Comparison of ENCODE assay signal across 11 cellular contexts in the genomic region with DNA sequence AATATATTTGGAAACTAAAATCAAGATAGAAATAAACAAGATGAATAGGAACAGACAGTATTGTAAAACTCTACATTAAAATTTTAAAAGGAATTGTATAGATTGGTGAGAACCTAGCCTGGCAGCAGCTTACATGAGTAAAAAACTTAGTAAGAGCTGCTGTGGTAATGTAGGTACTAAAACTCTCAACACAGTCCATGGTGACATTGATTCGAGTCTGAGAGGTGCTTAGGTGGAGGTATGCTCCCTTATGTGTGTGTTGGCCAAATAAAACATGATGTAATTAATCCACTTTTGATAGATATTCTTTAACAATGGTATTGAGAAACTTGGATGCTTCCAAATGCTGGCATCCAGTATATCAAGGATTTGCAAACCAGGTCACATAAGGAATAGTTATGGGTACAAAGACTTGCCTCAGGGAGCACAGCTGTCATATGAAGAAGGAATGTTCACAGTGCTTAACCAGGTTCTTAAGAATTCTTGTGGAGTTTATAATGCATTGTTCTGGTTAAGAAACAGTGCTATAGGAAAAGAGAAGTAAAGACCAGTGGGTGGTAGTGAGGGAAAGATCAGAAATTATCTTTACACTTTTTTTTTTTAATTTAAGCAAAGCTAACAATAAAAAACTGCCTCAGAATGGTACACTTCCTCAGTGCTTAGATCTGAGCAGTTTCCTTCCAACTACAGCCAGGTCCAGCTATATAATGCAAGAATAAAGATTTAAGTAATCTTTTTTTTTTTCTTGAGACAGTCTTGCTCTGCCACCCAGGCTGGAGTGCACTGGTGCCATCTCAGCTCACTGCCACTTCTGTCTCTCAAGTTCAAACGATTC. TPM values are rescaled to one million over a fixed set of nuclear protein-coding genes. Genes with fewer than 3 reads are reported as not detected.
A peak's percentile ranks its signal among the peaks of the same experiment; 100 is the strongest.
DNase-seq lines count a peak whose midpoint lies in the region; ATAC-seq and TF ChIP-seq lines count a peak whose summit lies in the region.
"Had no signal": no experiment of that assay in that cellular context is flagged by ENCODE, and none has a peak within 500 bp of the region (broad histone marks: within the 10 kb centered on the region; RNA-seq: fewer than 3 reads in every experiment).

No MANE protein-coding gene starts in this region.

- H3K4me1 Mint-ChIP-seq in activated CD8-positive, alpha-beta T cell treated with anti-CD3 and anti-CD28 coated beads for 36 hours (ENCODE audit: low read depth), result peaks cover 64% of the 10 kb centered on the region
- H3K4me1 Mint-ChIP-seq in activated CD8-positive, alpha-beta T cell treated with anti-CD3 and anti-CD28 coated beads, Interleukin-2, amount 10 ng/mL, durations not matched to agents 7 days and 5 days (ENCODE audit: low read depth), result peaks cover 26% of the 10 kb centered on the region
- H3K4me1 Mint-ChIP-seq in effector memory CD8-positive, alpha-beta T cell (ENCODE audit: low read depth in 2 of 2), result peaks cover 23 to 55% of the 10 kb centered on the region in 2 donors
- peaks cover 58% of the 10 kb centered on the region for H3K4me1 Mint-ChIP-seq in stimulated activated memory B cell treated with anti-CD40 and anti-IgM and Interleukin-4, amounts not matched to agents 10 μg/mL and 1 μg/mL and 100 μg/mL, for 72 hours
- H3K4me1 Mint-ChIP-seq: neural progenitor cell had no signal

- H3K79me1 ChIP-seq in mesendoderm (ENCODE audit: low read length), result peaks cover 1% of the 10 kb centered on the region

- WGBS in mesendoderm (ENCODE audit: extremely low coverage, insufficient coverage, low lambda C conversion rate), result no CpG with 5 or more reads among the region's 2 CpGs

- H4K5ac ChIP-seq in mesendoderm (ENCODE audit: low read length), result no peak overlapping the region

- H3K4me3 ChIP-seq in mesendoderm (ENCODE audit: low read length), result no peak overlapping the region
- H3K4me3 ChIP-seq: neural progenitor cell had no signal

- H3K27ac Mint-ChIP-seq in activated CD8-positive, alpha-beta T cell treated with anti-CD3 and anti-CD28 coated beads for 36 hours, result peak overlapping the region; percentile 55
- H3K27ac Mint-ChIP-seq in activated CD8-positive, alpha-beta T cell treated with anti-CD3 and anti-CD28 coated beads, Interleukin-2, amount 10 ng/mL, durations not matched to agents 7 days and 5 days, result no peak overlapping the region
- peak overlapping the region; percentile 13 to 22 for H3K27ac Mint-ChIP-seq in effector memory CD8-positive, alpha-beta T cell
- H3K27ac Mint-ChIP-seq in stimulated activated memory B cell treated with anti-CD40 and anti-IgM and Interleukin-4, amounts not matched to agents 10 μg/mL and 1 μg/mL and 100 μg/mL, for 72 hours, result peak overlapping the region; percentile 81
- H3K27ac Mint-ChIP-seq: neural progenitor cell had no signal

- ATAC-seq in activated CD8-positive, alpha-beta T cell treated with anti-CD3 and anti-CD28 coated beads for 36 hours, result no peak
- ATAC-seq in activated CD8-positive, alpha-beta T cell treated with anti-CD3 and anti-CD28 coated beads, Interleukin-2, amount 10 ng/mL, durations not matched to agents 7 days and 5 days, result no peak
- peak; percentile 29 for ATAC-seq in HG03135 (IDR thresholded peaks at IDR 0.05; ENCODE audit: unreplicated experiment)
- peak; percentile 42 for ATAC-seq in effector memory CD8-positive, alpha-beta T cell (replicated peaks)
- ATAC-seq in stimulated activated memory B cell treated with anti-CD40 and anti-IgM and Interleukin-4, amounts not matched to agents 10 μg/mL and 1 μg/mL and 100 μg/mL, for 72 hours, result peak; percentile 64

- H3K79me2 ChIP-seq in mesendoderm (ENCODE audit: control insufficient read depth, insufficient read depth, low read length), result no peaks in the 10 kb centered on the region

- DNase-seq in activated CD8-positive, alpha-beta T cell treated with anti-CD3 and anti-CD28 coated beads for 36 hours, result no peak
- DNase-seq in activated CD8-positive, alpha-beta T cell treated with anti-CD3 and anti-CD28 coated beads, Interleukin-2, amount 10 ng/mL, durations not matched to agents 7 days and 5 days, result no peak
- DNase-seq in effector memory CD8-positive, alpha-beta T cell, result no peak
- DNase-seq in DMS79 treated with DMSO at 0.1 percent for 48 hours (lab: John Stamatoyannopoulos, UW), result no peak
- no peak for DNase-seq in NCI-H446 (lab: John Stamatoyannopoulos, UW)
- no peak for DNase-seq in mesendoderm
- DNase-seq: ACHN, NCI-H187 had no signal

- no peak overlapping the region for H2BK120ac ChIP-seq in mesendoderm (ENCODE audit: low read depth, low read length)

- no peaks in the 10 kb centered on the region for H3K27me3 Mint-ChIP-seq in activated CD8-positive, alpha-beta T cell treated with anti-CD3 and anti-CD28 coated beads for 36 hours
- no peaks in the 10 kb centered on the region for H3K27me3 Mint-ChIP-seq in activated CD8-positive, alpha-beta T cell treated with anti-CD3 and anti-CD28 coated beads, Interleukin-2, amount 10 ng/mL, durations not matched to agents 7 days and 5 days (ENCODE audit: low read depth)
- H3K27me3 Mint-ChIP-seq in effector memory CD8-positive, alpha-beta T cell, result no peaks in the 10 kb centered on the region
- no peaks in the 10 kb centered on the region for H3K27me3 Mint-ChIP-seq in stimulated activated memory B cell treated with anti-CD40 and anti-IgM and Interleukin-4, amounts not matched to agents 10 μg/mL and 1 μg/mL and 100 μg/mL, for 72 hours

- H3K9me3 Mint-ChIP-seq in activated CD8-positive, alpha-beta T cell treated with anti-CD3 and anti-CD28 coated beads for 36 hours, result peaks cover 10% of the 10 kb centered on the region
- H3K9me3 Mint-ChIP-seq in activated CD8-positive, alpha-beta T cell treated with anti-CD3 and anti-CD28 coated beads, Interleukin-2, amount 10 ng/mL, durations not matched to agents 7 days and 5 days (ENCODE audit: insufficient read depth), result peaks cover 5% of the 10 kb centered on the region
- H3K9me3 Mint-ChIP-seq in effector memory CD8-positive, alpha-beta T cell, result no peaks in the 10 kb centered on the region
- H3K9me3 Mint-ChIP-seq in stimulated activated memory B cell treated with anti-CD40 and anti-IgM and Interleukin-4, amounts not matched to agents 10 μg/mL and 1 μg/mL and 100 μg/mL, for 72 hours, result peaks cover 3% of the 10 kb centered on the region

- H4K8ac ChIP-seq in mesendoderm (ENCODE audit: low read depth, low read length), result no peak overlapping the region

- no peak overlapping the region for H3K23ac ChIP-seq in mesendoderm (ENCODE audit: low read length)

- H3K36me3 ChIP-seq in mesendoderm (ENCODE audit: control insufficient read depth, insufficient read depth, low read length), result no peaks in the 10 kb centered on the region

- H3K4me3 Mint-ChIP-seq in activated CD8-positive, alpha-beta T cell treated with anti-CD3 and anti-CD28 coated beads for 36 hours, result no peak overlapping the region
- no peak overlapping the region for H3K4me3 Mint-ChIP-seq in activated CD8-positive, alpha-beta T cell treated with anti-CD3 and anti-CD28 coated beads, Interleukin-2, amount 10 ng/mL, durations not matched to agents 7 days and 5 days
- H3K4me3 Mint-ChIP-seq in effector memory CD8-positive, alpha-beta T cell, result peak overlapping the region; percentile 2 to 3
- peak overlapping the region; percentile 8 for H3K4me3 Mint-ChIP-seq in stimulated activated memory B cell treated with anti-CD40 and anti-IgM and Interleukin-4, amounts not matched to agents 10 μg/mL and 1 μg/mL and 100 μg/mL, for 72 hours
- H3K4me3 Mint-ChIP-seq: neural progenitor cell had no signal

- H3K4me2 ChIP-seq in mesendoderm (ENCODE audit: low read length), result no peak overlapping the region
- H3K4me2 ChIP-seq: neural progenitor cell had no signal

- CTCF ChIA-PET in activated CD8-positive, alpha-beta T cell treated with anti-CD3 and anti-CD28 coated beads for 36 hours (lab: Charles Lee), result interaction anchor here (0.9 kb wide), 1 partner anchor 80 kb away, joined by 3 read pairs; no protein-coding TSS in a partner anchor
- CTCF ChIA-PET in activated CD8-positive, alpha-beta T cell treated with anti-CD3 and anti-CD28 coated beads, Interleukin-2, amount 10 ng/mL, durations not matched to agents 7 days and 5 days (lab: Charles Lee), result no interaction called here

- no peaks in the 10 kb centered on the region for H3K27me3 ChIP-seq in mesendoderm (ENCODE audit: insufficient read depth, low read length, poor library complexity)
- H3K27me3 ChIP-seq: neural progenitor cell had no signal

- H3K18ac ChIP-seq in mesendoderm (ENCODE audit: low read length), result no peak overlapping the region

- peaks cover 52% of the 10 kb centered on the region for H3K36me3 Mint-ChIP-seq in activated CD8-positive, alpha-beta T cell treated with anti-CD3 and anti-CD28 coated beads for 36 hours (ENCODE audit: low read depth)
- H3K36me3 Mint-ChIP-seq in activated CD8-positive, alpha-beta T cell treated with anti-CD3 and anti-CD28 coated beads, Interleukin-2, amount 10 ng/mL, durations not matched to agents 7 days and 5 days (ENCODE audit: low read depth), result peaks cover 61% of the 10 kb centered on the region
- H3K36me3 Mint-ChIP-seq in effector memory CD8-positive, alpha-beta T cell (ENCODE audit: insufficient read depth), result peaks cover 32% of the 10 kb centered on the region
- H3K36me3 Mint-ChIP-seq in stimulated activated memory B cell treated with anti-CD40 and anti-IgM and Interleukin-4, amounts not matched to agents 10 μg/mL and 1 μg/mL and 100 μg/mL, for 72 hours, result peaks cover 53% of the 10 kb centered on the region

- H2BK15ac ChIP-seq in mesendoderm (replicated peaks; ENCODE audit: low read depth), result no peak overlapping the region

- POLR2A ChIA-PET in activated CD8-positive, alpha-beta T cell treated with anti-CD3 and anti-CD28 coated beads for 36 hours (lab: Charles Lee), result no interaction called here
- POLR2A ChIA-PET in activated CD8-positive, alpha-beta T cell treated with anti-CD3 and anti-CD28 coated beads, Interleukin-2, amount 10 ng/mL, durations not matched to agents 7 days and 5 days (lab: Charles Lee), result no interaction called here

- H2AK5ac ChIP-seq in mesendoderm (ENCODE audit: low read length), result no peak overlapping the region

- no peak overlapping the region for H3K27ac ChIP-seq in mesendoderm (ENCODE audit: low read depth, low read length)
- H3K27ac ChIP-seq: neural progenitor cell had no signal

- H3K4me1 ChIP-seq in mesendoderm (ENCODE audit: control insufficient read depth, low read depth, low read length), result no peaks in the 10 kb centered on the region
- H3K4me1 ChIP-seq: neural progenitor cell had no signal

- no peak overlapping the region for H2BK5ac ChIP-seq in mesendoderm (ENCODE audit: low read length)

- no peak for TF ChIP-seq CTCF in activated CD8-positive, alpha-beta T cell treated with anti-CD3 and anti-CD28 coated beads for 36 hours (IDR thresholded peaks at IDR 0.05)

- intact Hi-C loops in activated CD8-positive, alpha-beta T cell treated with anti-CD3 and anti-CD28 coated beads for 36 hours (cut with micrococcal nuclease), result no loop called here

- H3K4ac ChIP-seq in mesendoderm (ENCODE audit: low read depth, low read length), result no peak overlapping the region

- no peak overlapping the region for H3K9ac ChIP-seq in mesendoderm (ENCODE audit: low read length)
- H3K9ac ChIP-seq: neural progenitor cell had no signal

- H3K56ac ChIP-seq in mesendoderm (ENCODE audit: low read length), result no peak overlapping the region

RNA-seq across cellular contexts. Expression of a gene that starts 24.6 kb away (rescaled TPM):
- total RNA-seq in activated CD8-positive, alpha-beta T cell treated with anti-CD3 and anti-CD28 coated beads for 36 hours, result 1 to 10 TPM; 1.0 to 1.2 TPM
- 1 to 10 TPM; 1.6 to 2.1 TPM for total RNA-seq in activated CD8-positive, alpha-beta T cell treated with anti-CD3 and anti-CD28 coated beads, Interleukin-2, amount 10 ng/mL, durations not matched to agents 7 days and 5 days
- polyA plus RNA-seq in mesendoderm (2013, experiment 1 of 2), result 1.3 TPM
- 1.3 TPM for polyA plus RNA-seq in mesendoderm (2013, experiment 2 of 2)

Comparison
In these comparisons a context has a peak if more than half of its experiments do, and no peak if none do; other contexts are left out.
1. ATAC-seq: peak in HG03135 (single experiment), effector memory CD8-positive, alpha-beta T cell (single experiment) and stimulated activated memory B cell treated with anti-CD40 and anti-IgM and Interleukin-4, amounts not matched to agents 10 μg/mL and 1 μg/mL and 100 μg/mL, for 72 hours (single experiment); none in activated CD8-positive, alpha-beta T cell treated with anti-CD3 and anti-CD28 coated beads for 36 hours (single experiment) and activated CD8-positive, alpha-beta T cell treated with anti-CD3 and anti-CD28 coated beads, Interleukin-2, amount 10 ng/mL, durations not matched to agents 7 days and 5 days (single experiment).
2. H3K4me3 Mint-ChIP-seq: peak in effector memory CD8-positive, alpha-beta T cell (2 of 2) and stimulated activated memory B cell treated with anti-CD40 and anti-IgM and Interleukin-4, amounts not matched to agents 10 μg/mL and 1 μg/mL and 100 μg/mL, for 72 hours (single experiment); none in activated CD8-positive, alpha-beta T cell treated with anti-CD3 and anti-CD28 coated beads for 36 hours (single experiment) and activated CD8-positive, alpha-beta T cell treated with anti-CD3 and anti-CD28 coated beads, Interleukin-2, amount 10 ng/mL, durations not matched to agents 7 days and 5 days (single experiment).